Comparison of ENCODE assay signal across 8 cellular contexts in genomic region chrX:130539721-130540321, GRCh38.
DNase-seq lines count a peak whose midpoint lies in the region; ATAC-seq and TF ChIP-seq lines count a peak whose summit lies in the region.

No MANE protein-coding gene starts in this region.

- peaks cover 5% of the 10 kb centered on the region; the same call in 1 of the 2 replicates for H3K4me1 ChIP-seq in SJCRH30
- no peaks in the 10 kb centered on the region for H3K4me1 ChIP-seq in body of pancreas

- DNase-seq in AG20443 (ENCODE audit: low spot score), result peak; percentile 48
- DNase-seq in HUDEP-2 (lab: John Stamatoyannopoulos, UW; ENCODE audit: unreplicated experiment in 76 of 76), result peak in 42 of 76 experiments; percentile 0 to 34 (median 6)
- DNase-seq in SJCRH30, result peak; percentile 36 to 47
- peak; percentile 44 to 64 (median 50) for DNase-seq in body of pancreas
- DNase-seq in kidney epithelial cell (ENCODE audit: low read depth), result no peak
- peak; percentile 4 to 8 for DNase-seq in stimulated activated CD8-positive, alpha-beta memory T cell treated with anti-CD3 and anti-CD28 coated beads, Interleukin-15, amount 100 ng/mL, for 48 hours (ENCODE audit: low read depth in 2 of 2)

- no peak overlapping the region for H3K4me3 ChIP-seq in SJCRH30
- no peak overlapping the region for H3K4me3 ChIP-seq in body of pancreas
- no peak overlapping the region for H3K4me3 ChIP-seq in kidney epithelial cell (ENCODE audit: low read depth, low read length)

- ATAC-seq in GM18517 (IDR thresholded peaks at IDR 0.05; ENCODE audit: unreplicated experiment), result peak; percentile 63
- ATAC-seq in body of pancreas, result no peak
- ATAC-seq in HG02763 (IDR thresholded peaks at IDR 0.05; ENCODE audit: unreplicated experiment), result no peak

- no peak for TF ChIP-seq POLR2A in body of pancreas (IDR thresholded peaks at IDR 0.05)

- WGBS in body of pancreas, 2 donors, result 5 to 6% methylated on average over 10 to 15 of the region's 15 CpGs

- intact Hi-C loops in body of pancreas (cut with DNase I), result loop anchor here (5.0 kb wide), 1 partner anchor 377 kb away; no protein-coding TSS in a partner anchor

- no peak overlapping the region for H3K27ac ChIP-seq in SJCRH30
- no peak overlapping the region for H3K27ac ChIP-seq in body of pancreas

- TF ChIP-seq CTCF in body of pancreas (IDR thresholded peaks at IDR 0.05) (peak; percentile 47 to 69 (median 54)), kidney epithelial cell (IDR thresholded peaks at IDR 0.05; ENCODE audit: insufficient read depth, low read length, poor library complexity, severe bottlenecking) (peak; percentile 76)

- H3K36me3 ChIP-seq in SJCRH30 (no peaks in the 10 kb centered on the region), body of pancreas (replicated peaks in 1 of 2; ENCODE audit: insufficient read depth in 1 of 2, low read depth in 2 of 2) (no peaks in the 10 kb centered on the region), kidney epithelial cell (ENCODE audit: control insufficient read depth, insufficient read depth, low read length) (no peaks in the 10 kb centered on the region)

- H3K9me3 ChIP-seq in SJCRH30 (replicated peaks) (no peaks in the 10 kb centered on the region), body of pancreas (no peaks in the 10 kb centered on the region)

- H3K27me3 ChIP-seq in SJCRH30 (no peaks in the 10 kb centered on the region), body of pancreas (no peaks in the 10 kb centered on the region), kidney epithelial cell (ENCODE audit: control insufficient read depth, insufficient read depth, low read length) (peaks cover 2% of the 10 kb centered on the region)
